In genomic region chr9:35750256-35750531, GRCh38 we compare ENCODE assay signal across 7 cellular contexts. TPM values are rescaled to one million over a fixed set of nuclear protein-coding genes. Genes with fewer than 3 reads are reported as not detected.
DNase-seq lines count a peak whose midpoint lies in the region; ATAC-seq and TF ChIP-seq lines count a peak whose summit lies in the region.

No MANE protein-coding gene starts in this region.

- no peaks in the 10 kb centered on the region for H3K27me3 ChIP-seq in iPS-18a (ENCODE audit: control insufficient read depth, insufficient read depth, low read length)

- peaks cover 3% of the 10 kb centered on the region; the same call in 1 of the 2 replicates for H3K27me3 Mint-ChIP-seq in HFFc6 (ENCODE audit: insufficient read depth)
- H3K27me3 Mint-ChIP-seq in stimulated activated memory B cell treated with anti-CD40 and anti-IgM and Interleukin-4, amounts not matched to agents 10 μg/mL and 1 μg/mL and 100 μg/mL, for 72 hours: no peaks in the 10 kb centered on the region

- H3K4me1 ChIP-seq in iPS-18a (ENCODE audit: control insufficient read depth, low read depth, low read length): peaks cover 4% of the 10 kb centered on the region

- peak overlapping the region; percentile 65 for H3K27ac Mint-ChIP-seq in HFFc6
- peak overlapping the region; percentile 56 to 85 for H3K27ac Mint-ChIP-seq in activated naive CD4-positive, alpha-beta T cell treated with anti-CD3 and anti-CD28 coated beads, Interleukin-2, amount 50 U/mL, for 72 hours
- H3K27ac Mint-ChIP-seq in stimulated activated memory B cell treated with anti-CD40 and anti-IgM and Interleukin-4, amounts not matched to agents 10 μg/mL and 1 μg/mL and 100 μg/mL, for 72 hours: peak overlapping the region; percentile 93

- no peak for ATAC-seq in activated naive CD4-positive, alpha-beta T cell treated with anti-CD3 and anti-CD28 coated beads, Interleukin-2, amount 50 U/mL, for 72 hours
- ATAC-seq in stimulated activated memory B cell treated with anti-CD40 and anti-IgM and Interleukin-4, amounts not matched to agents 10 μg/mL and 1 μg/mL and 100 μg/mL, for 72 hours: no peak
- ATAC-seq in HG02884 (IDR thresholded peaks at IDR 0.05; ENCODE audit: unreplicated experiment): no peak

- TF ChIP-seq CTCF in HFFc6 (IDR thresholded peaks at IDR 0.05): no peak

- H3K9ac ChIP-seq in iPS-18a (ENCODE audit: low read length): no peak overlapping the region

- H3K4me3 ChIP-seq in iPS-18a (ENCODE audit: low read length): peak overlapping the region; percentile 86

- H3K4me1 Mint-ChIP-seq in HFFc6 (ENCODE audit: low read depth): peaks cover 37% of the 10 kb centered on the region
- H3K4me1 Mint-ChIP-seq in stimulated activated memory B cell treated with anti-CD40 and anti-IgM and Interleukin-4, amounts not matched to agents 10 μg/mL and 1 μg/mL and 100 μg/mL, for 72 hours: peaks cover 36% of the 10 kb centered on the region

- H3K36me3 Mint-ChIP-seq in HFFc6 (ENCODE audit: low read depth): peaks cover 46% of the 10 kb centered on the region
- H3K36me3 Mint-ChIP-seq in activated naive CD4-positive, alpha-beta T cell treated with anti-CD3 and anti-CD28 coated beads, Interleukin-2, amount 50 U/mL, for 72 hours: peaks cover 12 to 23% of the 10 kb centered on the region in 2 donors
- peaks cover 52% of the 10 kb centered on the region for H3K36me3 Mint-ChIP-seq in stimulated activated memory B cell treated with anti-CD40 and anti-IgM and Interleukin-4, amounts not matched to agents 10 μg/mL and 1 μg/mL and 100 μg/mL, for 72 hours

- no peak overlapping the region for H3K27ac ChIP-seq in iPS-18a (ENCODE audit: low read length)

- H3K9me3 ChIP-seq in iPS-18a (ENCODE audit: control insufficient read depth, low read depth, low read length): no peaks in the 10 kb centered on the region

- peak overlapping the region; percentile 92 for H3K4me3 Mint-ChIP-seq in HFFc6
- peak overlapping the region; percentile 93 for H3K4me3 Mint-ChIP-seq in stimulated activated memory B cell treated with anti-CD40 and anti-IgM and Interleukin-4, amounts not matched to agents 10 μg/mL and 1 μg/mL and 100 μg/mL, for 72 hours

- no peaks in the 10 kb centered on the region for H3K9me3 Mint-ChIP-seq in HFFc6
- H3K9me3 Mint-ChIP-seq in activated naive CD4-positive, alpha-beta T cell treated with anti-CD3 and anti-CD28 coated beads, Interleukin-2, amount 50 U/mL, for 72 hours: no peaks in the 10 kb centered on the region
- H3K9me3 Mint-ChIP-seq in stimulated activated memory B cell treated with anti-CD40 and anti-IgM and Interleukin-4, amounts not matched to agents 10 μg/mL and 1 μg/mL and 100 μg/mL, for 72 hours: no peaks in the 10 kb centered on the region

- DNase-seq in HFFc6 (no peak), HCEC 1CT (no peak), DMS153 (lab: John Stamatoyannopoulos, UW) (no peak)
- DNase-seq in activated naive CD4-positive, alpha-beta T cell treated with anti-CD3 and anti-CD28 coated beads, Interleukin-2, amount 50 U/mL, for 72 hours (ENCODE audit: low spot score in 2 of 2): no peak

- peaks cover 31% of the 10 kb centered on the region for H3K36me3 ChIP-seq in iPS-18a (ENCODE audit: control insufficient read depth, low read depth, low read length)

RNA-seq across cellular contexts. Expression of gene RGP1, which starts 1.1 kb away (rescaled TPM):
- total RNA-seq in HFFc6 (2021; fragmentation: NEBNext Ultra II Directional; extraction: Animal tissue kit (Norgen Biotek cat#: 25700)): 10 to 100 TPM; 27.6 to 35.1 (median 30.9) TPM
- total RNA-seq in activated naive CD4-positive, alpha-beta T cell treated with anti-CD3 and anti-CD28 coated beads, Interleukin-2, amount 50 U/mL, for 72 hours: 10 to 100 TPM; 18.4 to 35.1 TPM

RNA-seq across cellular contexts. Expression of gene GBA2, which starts 1.2 kb away (rescaled TPM):
- 10 to 100 TPM; 22.9 to 25.7 (median 24.0) TPM for total RNA-seq in HFFc6 (2021; fragmentation: NEBNext Ultra II Directional; extraction: Animal tissue kit (Norgen Biotek cat#: 25700))
- 10 to 100 TPM; 23.4 to 57.6 TPM for total RNA-seq in activated naive CD4-positive, alpha-beta T cell treated with anti-CD3 and anti-CD28 coated beads, Interleukin-2, amount 50 U/mL, for 72 hours

RNA-seq across cellular contexts. Expression of gene MSMP, which starts 3.9 kb away (rescaled TPM):
- total RNA-seq in HFFc6 (2021; fragmentation: NEBNext Ultra II Directional; extraction: Animal tissue kit (Norgen Biotek cat#: 25700)): not detected
- under 1 TPM in 1 of 2 donors, not detected in 1; 0.46 TPM for total RNA-seq in activated naive CD4-positive, alpha-beta T cell treated with anti-CD3 and anti-CD28 coated beads, Interleukin-2, amount 50 U/mL, for 72 hours

RNA-seq across cellular contexts. Expression of gene CREB3, which starts 17.7 kb away (rescaled TPM):
- total RNA-seq in HFFc6 (2021; fragmentation: NEBNext Ultra II Directional; extraction: Animal tissue kit (Norgen Biotek cat#: 25700)): 100 to 1,000 TPM; 106 to 127 (median 114) TPM
- total RNA-seq in activated naive CD4-positive, alpha-beta T cell treated with anti-CD3 and anti-CD28 coated beads, Interleukin-2, amount 50 U/mL, for 72 hours: 10 to 100 TPM; 22.8 to 25.3 TPM

RNA-seq across cellular contexts. Expression of gene TLN1, which starts 18.2 kb away (rescaled TPM):
- 100 to 1,000 TPM; 470 to 562 (median 491) TPM for total RNA-seq in HFFc6 (2021; fragmentation: NEBNext Ultra II Directional; extraction: Animal tissue kit (Norgen Biotek cat#: 25700))
- 100 to 1,000 TPM; 234 to 334 TPM for total RNA-seq in activated naive CD4-positive, alpha-beta T cell treated with anti-CD3 and anti-CD28 coated beads, Interleukin-2, amount 50 U/mL, for 72 hours
